Comparison of ENCODE assay signal across 8 cellular contexts in the genomic region with DNA sequence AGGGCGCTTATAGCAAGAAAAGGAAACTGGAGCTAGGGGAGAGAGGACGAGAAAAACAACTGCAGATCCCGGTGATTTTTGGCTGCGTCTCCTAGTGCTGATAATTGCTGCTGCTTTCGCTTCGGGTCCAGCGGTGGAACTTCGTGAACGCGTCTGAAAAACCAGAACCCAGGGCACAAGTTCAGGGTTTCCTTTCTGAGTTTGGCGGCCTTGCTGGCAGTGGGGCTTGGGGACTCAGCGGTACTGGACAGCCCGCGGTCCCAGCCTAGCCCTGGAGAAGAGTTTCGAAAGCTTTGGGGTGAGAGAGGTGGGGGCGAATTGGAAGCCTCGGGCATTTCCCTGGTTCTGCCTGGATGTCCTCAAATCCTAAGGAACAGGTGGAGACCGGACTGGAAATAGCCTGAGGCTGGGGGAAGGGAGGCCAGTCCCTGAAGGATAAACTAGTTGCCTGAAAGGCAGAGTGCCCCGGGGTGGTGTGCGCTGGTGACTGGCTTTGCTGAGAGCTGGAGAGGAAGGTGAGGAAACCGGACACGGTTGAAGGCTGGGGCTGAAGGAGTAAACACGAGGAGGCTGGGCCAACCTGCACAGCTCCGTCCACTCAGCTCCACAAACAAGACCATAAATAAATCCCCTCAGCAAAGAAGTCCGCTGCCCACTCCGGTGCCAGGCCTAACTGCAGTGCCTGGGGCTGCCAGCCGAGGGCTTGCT. TPM values are rescaled to one million over a fixed set of nuclear protein-coding genes. Genes with fewer than 3 reads are reported as not detected.
DNase-seq lines count a peak whose midpoint lies in the region; ATAC-seq, FAIRE-seq and TF ChIP-seq lines count a peak whose summit lies in the region.

No MANE protein-coding gene starts in this region.

- H3K9me3 ChIP-seq in duodenal mucosa (ENCODE audit: control insufficient read depth in 1 of 2, low read length in 2 of 2) (no peaks in the 10 kb centered on the region), liver (ENCODE audit: control insufficient read depth in 4 of 4, low read length in 3 of 4) (no peaks in the 10 kb centered on the region)

- peak; percentile 13 for TF ChIP-seq CTCF in D721Med (IDR thresholded peaks at IDR 0.05; ENCODE audit: insufficient read depth, missing control alignments)
- peak; percentile 44 for TF ChIP-seq CTCF in liver (IDR thresholded peaks at IDR 0.05; ENCODE audit: low read depth, low read length, missing input control)

- no peaks in the 10 kb centered on the region for H3K9me3 Mint-ChIP-seq in stimulated activated memory B cell treated with anti-CD40 and anti-IgM and Interleukin-4, amounts not matched to agents 10 μg/mL and 1 μg/mL and 100 μg/mL, for 72 hours

- peaks cover 28% of the 10 kb centered on the region for H3K27me3 Mint-ChIP-seq in stimulated activated memory B cell treated with anti-CD40 and anti-IgM and Interleukin-4, amounts not matched to agents 10 μg/mL and 1 μg/mL and 100 μg/mL, for 72 hours

- no peak overlapping the region for H3K27ac ChIP-seq in duodenal mucosa (ENCODE audit: low read depth, low read length)
- peak overlapping the region; percentile 61 to 75 for H3K27ac ChIP-seq in liver (ENCODE audit: low read depth in 1 of 2, low read length in 2 of 2)

- no peaks in the 10 kb centered on the region for H3K27me3 ChIP-seq in duodenal mucosa (ENCODE audit: control insufficient read depth in 1 of 2, insufficient read depth in 2 of 2, low read length in 2 of 2)
- no peaks in the 10 kb centered on the region for H3K27me3 ChIP-seq in liver (ENCODE audit: control insufficient read depth in 4 of 4, insufficient read depth in 4 of 4, low read length in 3 of 4)

- peak; percentile 4 for ATAC-seq in HG03159 (IDR thresholded peaks at IDR 0.05; ENCODE audit: unreplicated experiment)
- peak; percentile 88 for ATAC-seq in SK-N-SH treated with all-trans-retinoic acid at 6 μM for 48 hours
- no peak for ATAC-seq in stimulated activated memory B cell treated with anti-CD40 and anti-IgM and Interleukin-4, amounts not matched to agents 10 μg/mL and 1 μg/mL and 100 μg/mL, for 72 hours

- H3K36me3 ChIP-seq in duodenal mucosa (ENCODE audit: control insufficient read depth in 1 of 2, insufficient read depth in 2 of 2, low read length in 2 of 2) (no peaks in the 10 kb centered on the region), liver (ENCODE audit: control insufficient read depth in 4 of 4, insufficient read depth in 3 of 4, low read depth in 1 of 4, low read length in 3 of 4) (no peaks in the 10 kb centered on the region)

- H3K9ac ChIP-seq in duodenal mucosa (ENCODE audit: low read depth in 1 of 2, low read length in 2 of 2): peak overlapping the region; percentile 48 to 67
- peak overlapping the region; percentile 48 to 88 for H3K9ac ChIP-seq in liver (ENCODE audit: low read depth in 1 of 2, low read length in 2 of 2)

- FAIRE-seq in D721Med (lab: Jason Lieb, UNC): no peak

- WGBS in liver: 7% methylated on average over 27 of the region's 27 CpGs

- peaks cover 16 to 24% of the 10 kb centered on the region in 2 donors for H3K4me1 ChIP-seq in duodenal mucosa (ENCODE audit: control insufficient read depth in 1 of 2, insufficient read depth in 2 of 2, low read length in 2 of 2)
- H3K4me1 ChIP-seq in liver (ENCODE audit: control insufficient read depth in 4 of 4, insufficient read depth in 4 of 4, low read length in 3 of 4): peaks cover 0 to 20% (median 3%) of the 10 kb centered on the region in 4 donors

- peak overlapping the region; percentile 66 for H3K27ac Mint-ChIP-seq in stimulated activated memory B cell treated with anti-CD40 and anti-IgM and Interleukin-4, amounts not matched to agents 10 μg/mL and 1 μg/mL and 100 μg/mL, for 72 hours

- H3K4me3 ChIP-seq in duodenal mucosa (ENCODE audit: low read depth in 1 of 2, low read length in 2 of 2) (peak overlapping the region; percentile 74 to 76), liver (ENCODE audit: low read depth in 1 of 3, low read length in 3 of 3) (peak overlapping the region; percentile 75 to 89 (median 83))

- no peaks in the 10 kb centered on the region for H3K36me3 Mint-ChIP-seq in stimulated activated memory B cell treated with anti-CD40 and anti-IgM and Interleukin-4, amounts not matched to agents 10 μg/mL and 1 μg/mL and 100 μg/mL, for 72 hours

- no peak for DNase-seq in D721Med (ENCODE audit: insufficient read length, low spot score)
- no peak for DNase-seq in dedifferentiated amniotic fluid mesenchymal stem cell (ENCODE audit: extremely low spot score)
- no peak for DNase-seq in T-helper 9 cell

- H3K4me1 Mint-ChIP-seq in stimulated activated memory B cell treated with anti-CD40 and anti-IgM and Interleukin-4, amounts not matched to agents 10 μg/mL and 1 μg/mL and 100 μg/mL, for 72 hours: peaks cover 41% of the 10 kb centered on the region

- H3K4me3 Mint-ChIP-seq in stimulated activated memory B cell treated with anti-CD40 and anti-IgM and Interleukin-4, amounts not matched to agents 10 μg/mL and 1 μg/mL and 100 μg/mL, for 72 hours: peak overlapping the region; percentile 85

- peak; percentile 50 to 51 for TF ChIP-seq RAD21 in liver (IDR thresholded peaks at IDR 0.05)

TF ChIP-seq in SK-N-SH treated with all-trans-retinoic acid at 6 μM for 48 hours, 23 proteins besides CTCF, POLR2A, EP300 and RAD21 (continues in another document):
- TF ChIP-seq GLIS3 (CRISPR knock-in tag; IDR thresholded peaks at IDR 0.05): no peak
- TF ChIP-seq ARNTL (CRISPR knock-in tag; IDR thresholded peaks at IDR 0.05; ENCODE audit: borderline replicate concordance, low read depth): no peak
- TF ChIP-seq ZFP3 (CRISPR knock-in tag; IDR thresholded peaks at IDR 0.05): no peak
- no peak for TF ChIP-seq ZFP30 (CRISPR knock-in tag; IDR thresholded peaks at IDR 0.05)
- TF ChIP-seq, protein P1, sequence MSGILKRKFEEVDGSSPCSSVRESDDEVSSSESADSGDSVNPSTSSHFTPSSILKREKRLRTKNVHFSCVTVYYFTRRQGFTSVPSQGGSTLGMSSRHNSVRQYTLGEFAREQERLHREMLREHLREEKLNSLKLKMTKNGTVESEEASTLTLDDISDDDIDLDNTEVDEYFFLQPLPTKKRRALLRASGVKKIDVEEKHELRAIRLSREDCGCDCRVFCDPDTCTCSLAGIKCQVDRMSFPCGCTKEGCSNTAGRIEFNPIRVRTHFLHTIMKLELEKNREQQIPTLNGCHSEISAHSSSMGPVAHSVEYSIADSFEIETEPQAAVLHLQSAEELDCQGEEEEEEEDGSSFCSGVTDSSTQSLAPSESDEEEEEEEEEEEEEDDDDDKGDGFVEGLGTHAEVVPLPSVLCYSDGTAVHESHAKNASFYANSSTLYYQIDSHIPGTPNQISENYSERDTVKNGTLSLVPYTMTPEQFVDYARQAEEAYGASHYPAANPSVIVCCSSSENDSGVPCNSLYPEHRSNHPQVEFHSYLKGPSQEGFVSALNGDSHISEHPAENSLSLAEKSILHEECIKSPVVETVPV (CRISPR knock-in tag; IDR thresholded peaks at IDR 0.05): no peak
- TF ChIP-seq ZNF70 (CRISPR knock-in tag; IDR thresholded peaks at IDR 0.05): no peak
- TF ChIP-seq ZC3H10 (CRISPR knock-in tag; IDR thresholded peaks at IDR 0.05): no peak

TF ChIP-seq in liver, 16 proteins besides CTCF, POLR2A, EP300 and RAD21:
- TF ChIP-seq YY1 (IDR thresholded peaks at IDR 0.05): peak; percentile 15
- no peak for TF ChIP-seq FOXA1 (IDR thresholded peaks at IDR 0.05)

RNA-seq across cellular contexts. Expression of a gene that starts 0.9 kb away (rescaled TPM):
- total RNA-seq in liver: 10 to 100 TPM in 1 of 2 donors, 1 to 10 TPM in 1; 2.8 to 50.2 TPM
- 1 to 10 TPM; 2.1 to 5.6 TPM for polyA plus RNA-seq in liver
